ENCODE assay signal across 2 cellular contexts in genomic region chr9:136171009-136171800, GRCh38.
A peak's percentile ranks its signal among the peaks of the same experiment; 100 is the strongest.
TF ChIP-seq lines count a peak whose summit lies in the region.

No MANE protein-coding gene starts in this region.

TF ChIP-seq in Ishikawa, 13 proteins besides CTCF, POLR2A, EP300 and RAD21 (continued from another document):
- TF ChIP-seq REST (IDR thresholded peaks at IDR 0.05; ENCODE audit: low read depth), result no peak
- TF ChIP-seq TAF1 (IDR thresholded peaks at IDR 0.05; ENCODE audit: low read depth), result no peak
- no peak for TF ChIP-seq NFIC (IDR thresholded peaks at IDR 0.05)
- TF ChIP-seq TCF12 (IDR thresholded peaks at IDR 0.05; ENCODE audit: low read depth), result peak; percentile 97
- 0 out of 2 replicates have a peak, but pooled peaks have one; percentile 8 for TF ChIP-seq CREB1 (IDR thresholded peaks at IDR 0.05; ENCODE audit: low read depth)
- TF ChIP-seq USF1 (IDR thresholded peaks at IDR 0.05), result 0 out of 2 replicates have a peak, but pooled peaks have one; percentile 17

TF ChIP-seq in HepG2, 621 proteins besides CTCF, POLR2A, EP300 and RAD21 (continued from another document and continues in another):
- peak; percentile 51; the same call in 1 of the 2 replicates for TF ChIP-seq PAXIP1 (CRISPR knock-in tag; conservative IDR thresholded peaks at IDR 0.05)
- TF ChIP-seq MLX (CRISPR knock-in tag; IDR thresholded peaks at IDR 0.05), result no peak
- TF ChIP-seq PRDM15 (CRISPR knock-in tag; IDR thresholded peaks at IDR 0.05), result no peak
- 0 out of 2 replicates have a peak, but pooled peaks have one; percentile 20 for TF ChIP-seq NRL (CRISPR knock-in tag; IDR thresholded peaks at IDR 0.05; ENCODE audit: borderline replicate concordance)
- no peak for TF ChIP-seq ATF1 (CRISPR knock-in tag; IDR thresholded peaks at IDR 0.05)
- TF ChIP-seq ZMYM4 (CRISPR knock-in tag; IDR thresholded peaks at IDR 0.05), result 0 out of 2 replicates have a peak, but pooled peaks have one; percentile 13
- TF ChIP-seq ARID5B (CRISPR knock-in tag; IDR thresholded peaks at IDR 0.05), result 0 out of 2 replicates have a peak, but pooled peaks have one; percentile 22
- peak; percentile 67 for TF ChIP-seq RARA (CRISPR knock-in tag; IDR thresholded peaks at IDR 0.05)
- 0 out of 2 replicates have a peak, but pooled peaks have one; percentile 10 for TF ChIP-seq BCL6 (CRISPR knock-in tag; IDR thresholded peaks at IDR 0.05)
- peak; percentile 43 for TF ChIP-seq HNF4G (IDR thresholded peaks at IDR 0.05; ENCODE audit: borderline replicate concordance, low read depth, low read length)
- no peak for TF ChIP-seq HNF4G (CRISPR knock-in tag; IDR thresholded peaks at IDR 0.05; ENCODE audit: borderline replicate concordance, low read depth)
- peak; percentile 27; the same call in 1 of the 2 replicates for TF ChIP-seq NCOR1 (IDR thresholded peaks at IDR 0.05; ENCODE audit: borderline replicate concordance, low read length)
- TF ChIP-seq BRF2 (CRISPR knock-in tag; IDR thresholded peaks at IDR 0.05), result no peak
- TF ChIP-seq GTF2F1 (IDR thresholded peaks at IDR 0.05; ENCODE audit: low read length), result no peak
- TF ChIP-seq JUNB (CRISPR knock-in tag; IDR thresholded peaks at IDR 0.05; ENCODE audit: borderline replicate concordance), result no peak
- TF ChIP-seq BORCS8-MEF2B (CRISPR knock-in tag; IDR thresholded peaks at IDR 0.05), result 0 out of 2 replicates have a peak, but pooled peaks have one; percentile 34
- no peak for TF ChIP-seq ZNF557 (CRISPR knock-in tag; IDR thresholded peaks at IDR 0.05)
- peak; percentile 67 for TF ChIP-seq ZNF687 (CRISPR knock-in tag; IDR thresholded peaks at IDR 0.05)
- TF ChIP-seq RAD51 (IDR thresholded peaks at IDR 0.05; ENCODE audit: borderline replicate concordance), result no peak
- TF ChIP-seq GLI4 (CRISPR knock-in tag; IDR thresholded peaks at IDR 0.05; ENCODE audit: borderline replicate concordance), result 0 out of 2 replicates have a peak, but pooled peaks have one; percentile 37
- no peak for TF ChIP-seq CBFB (CRISPR knock-in tag; IDR thresholded peaks at IDR 0.05)
- TF ChIP-seq ZNF276 (CRISPR knock-in tag; IDR thresholded peaks at IDR 0.05; ENCODE audit: low read depth), result 0 out of 2 replicates have a peak, but pooled peaks have one; percentile 33
- 0 out of 2 replicates have a peak, but pooled peaks have one; percentile 41 for TF ChIP-seq ZNF230 (CRISPR knock-in tag; IDR thresholded peaks at IDR 0.05)
- 0 out of 2 replicates have a peak, but pooled peaks have one; percentile 23 for TF ChIP-seq ZNF605 (CRISPR knock-in tag; IDR thresholded peaks at IDR 0.05)
- TF ChIP-seq KDM2A (CRISPR knock-in tag; IDR thresholded peaks at IDR 0.05; ENCODE audit: borderline replicate concordance, low read depth), result peak; percentile 32; the same call in 1 of the 2 replicates
- TF ChIP-seq PREB (CRISPR knock-in tag; IDR thresholded peaks at IDR 0.05), result no peak
- 0 out of 4 replicates have a peak, but pooled peaks of 1 of the 2 experiments have one; percentile 40 for TF ChIP-seq HMGXB4 (CRISPR knock-in tag; IDR thresholded peaks at IDR 0.05; ENCODE audit: borderline replicate concordance in 1 of 2, low read depth in 1 of 2)
- TF ChIP-seq PCBP1 (IDR thresholded peaks at IDR 0.05; ENCODE audit: borderline replicate concordance, low read depth, low read length), result 0 out of 2 replicates have a peak, but pooled peaks have one; percentile 12
- peak; percentile 33 for TF ChIP-seq SAP130 (CRISPR knock-in tag; IDR thresholded peaks at IDR 0.05; ENCODE audit: low read depth)
